Comparison of ENCODE assay signal across 27 cellular contexts in the genomic region with DNA sequence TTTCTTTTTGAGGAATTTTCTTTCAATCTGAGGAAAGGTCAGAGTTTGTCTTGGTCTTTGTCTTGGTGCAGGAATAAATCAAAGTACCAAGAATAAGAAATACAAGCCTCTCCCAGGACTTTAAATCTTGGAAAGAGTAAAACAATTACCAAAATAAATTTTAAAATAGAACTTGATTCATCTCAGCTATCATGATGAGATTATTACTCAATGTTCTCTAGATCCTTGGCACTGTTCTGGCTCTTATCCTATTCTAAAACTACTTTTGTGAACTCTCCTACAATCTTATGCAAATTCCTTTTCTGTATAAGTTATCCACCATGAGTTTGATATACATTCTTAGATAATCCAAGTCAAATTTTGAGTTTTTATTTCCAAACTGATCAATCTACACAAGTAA.
"Had no signal": no experiment of that assay in that cellular context is flagged by ENCODE, and none has a peak within 500 bp of the region (broad histone marks: within the 10 kb centered on the region; RNA-seq: fewer than 3 reads in every experiment).

No MANE protein-coding gene starts in this region.

- H3K4me3 Mint-ChIP-seq: naive thymus-derived CD4-positive, alpha-beta T cell; natural killer cell; nephron; neural crest cell; stimulated activated memory B cell treated with anti-CD40 and anti-IgM and Interleukin-4, amounts not matched to agents 10 μg/mL and 1 μg/mL and 100 μg/mL, for 72 hours had no signal

- H3K36me3 ChIP-seq: neutrophil, pancreas, prostate gland, right lobe of liver, sigmoid colon, stomach, suprapubic skin, tibial nerve, upper lobe of left lung, vagina had no signal

- H3K27me3 ChIP-seq: neutrophil, right lobe of liver, sigmoid colon, stomach, suprapubic skin, testis, tibial nerve, upper lobe of left lung, vagina had no signal

- H3K27ac Mint-ChIP-seq: naive thymus-derived CD4-positive, alpha-beta T cell; natural killer cell; nephron; stimulated activated memory B cell treated with anti-CD40 and anti-IgM and Interleukin-4, amounts not matched to agents 10 μg/mL and 1 μg/mL and 100 μg/mL, for 72 hours had no signal

- H3K27me3 Mint-ChIP-seq: stimulated activated memory B cell treated with anti-CD40 and anti-IgM and Interleukin-4, amounts not matched to agents 10 μg/mL and 1 μg/mL and 100 μg/mL, for 72 hours had no signal

- DNase-seq: naive thymus-derived CD4-positive, alpha-beta T cell; natural killer cell; nucleus accumbens; pancreas; right cardiac atrium; right lobe of liver; sigmoid colon; small intestine; stimulated activated CD4-positive, alpha-beta T cell treated with anti-CD3 and anti-CD28 coated beads, Interleukin-12 subunit alpha, Interleukin-12 subunit beta, amount 100 ng/mL, for 4 hours; stimulated activated CD4-positive, alpha-beta T cell treated with anti-CD3 and anti-CD28 coated beads, Interleukin-1b, Interleukin-23, amount 100 ng/mL, for 48 hours; stimulated activated CD4-positive, alpha-beta T cell treated with anti-CD3 and anti-CD28 coated beads, Interleukin-4, amount 100 ng/mL, for 1 hour; stimulated activated CD4-positive, alpha-beta T cell treated with anti-CD3 and anti-CD28 coated beads, Interleukin-4, amount 100 ng/mL, for 4 hours; stimulated activated CD8-positive, alpha-beta memory T cell treated with anti-CD3 and anti-CD28 coated beads, Interleukin-4, amount 100 ng/mL, for 48 hours; stimulated activated naive CD4-positive, alpha-beta T cell; stimulated activated naive CD8-positive, alpha-beta T cell treated with anti-CD3 and anti-CD28 coated beads, Interleukin-15, Interleukin-2, amounts not matched to agents 100 U/mL and 50 U/mL, for 24 hours; stomach; testis; trophoblast cell; upper lobe of left lung had no signal

- H3K9me3 ChIP-seq: neutrophil, pancreas, prostate gland, right lobe of liver, sigmoid colon, stomach, suprapubic skin, testis, tibial nerve, upper lobe of left lung, vagina had no signal

- H3K4me1 ChIP-seq: pancreas, prostate gland, right lobe of liver, sigmoid colon, stomach, suprapubic skin, testis, tibial nerve, upper lobe of left lung, vagina had no signal

- H3K4me3 ChIP-seq: pancreas, prostate gland, right lobe of liver, sigmoid colon, stomach, suprapubic skin, testis, tibial nerve, upper lobe of left lung, vagina had no signal

- H3K36me3 Mint-ChIP-seq: naive thymus-derived CD4-positive, alpha-beta T cell; stimulated activated memory B cell treated with anti-CD40 and anti-IgM and Interleukin-4, amounts not matched to agents 10 μg/mL and 1 μg/mL and 100 μg/mL, for 72 hours had no signal

- H3K27ac ChIP-seq: neutrophil, pancreas, prostate gland, right lobe of liver, sigmoid colon, stomach, suprapubic skin, testis, tibial nerve, upper lobe of left lung, vagina had no signal

- ATAC-seq: naive thymus-derived CD4-positive, alpha-beta T cell; natural killer cell; pancreas; right cardiac atrium; right lobe of liver; stimulated activated memory B cell treated with anti-CD40 and anti-IgM and Interleukin-4, amounts not matched to agents 10 μg/mL and 1 μg/mL and 100 μg/mL, for 72 hours; stimulated activated naive CD8-positive, alpha-beta T cell treated with anti-CD3 and anti-CD28 coated beads, Interleukin-15, Interleukin-2, amounts not matched to agents 100 U/mL and 50 U/mL, for 24 hours had no signal

- H3K4me1 Mint-ChIP-seq: naive thymus-derived CD4-positive, alpha-beta T cell; natural killer cell; stimulated activated memory B cell treated with anti-CD40 and anti-IgM and Interleukin-4, amounts not matched to agents 10 μg/mL and 1 μg/mL and 100 μg/mL, for 72 hours had no signal
